In the genomic region with DNA sequence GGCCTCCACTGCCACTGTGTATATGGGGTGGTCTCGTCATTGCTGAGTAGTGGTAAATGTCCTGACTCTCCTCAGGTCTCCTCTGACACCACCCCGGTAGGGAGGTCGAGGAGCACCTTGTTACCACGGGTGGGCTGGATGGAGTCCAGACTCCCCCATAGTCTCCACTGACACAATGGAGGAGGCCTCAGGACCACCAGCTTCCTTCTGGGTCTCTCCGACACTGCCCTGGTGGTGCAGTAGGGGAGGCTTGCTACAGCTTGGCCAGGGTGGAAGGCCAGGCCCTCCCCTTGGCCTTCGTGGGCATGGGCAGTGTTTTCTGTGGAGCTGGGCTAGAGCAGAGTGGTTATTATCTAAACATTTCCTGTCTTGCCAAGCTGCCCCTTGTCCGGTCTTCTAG, we compare ENCODE assay signal across 22 cellular contexts. TPM values are rescaled to one million over a fixed set of nuclear protein-coding genes. Genes with fewer than 3 reads are reported as not detected.
"Had no signal": no experiment of that assay in that cellular context is flagged by ENCODE, and none has a peak within 500 bp of the region (broad histone marks: within the 10 kb centered on the region; RNA-seq: fewer than 3 reads in every experiment).

No MANE protein-coding gene starts in this region.

- H3K4me1 ChIP-seq: SJCRH30 had no signal

- DNase-seq: Kasumi-1, MM.1S, NCI-H1092 treated with DMSO at 0.1 percent for 48 hours, NCI-H1436, NCI-H187, NCI-H2029, NCI-H2081 treated with DMSO at 0.1 percent for 48 hours, NCI-H2171, NCI-H226, NCI-H446, NCI-H510A, NCI-H524 treated with DMSO at 0.1 percent for 48 hours, NCI-H69, NCI-H774, RPMI8226, SHP77 treated with DMSO at 0.1 percent for 48 hours, SJCRH30 had no signal

- H3K27me3 ChIP-seq: SJCRH30 had no signal

- H3K4me3 ChIP-seq: K562, SJCRH30 had no signal

- H3K9ac ChIP-seq: KMS-11 had no signal

- H3K4me1 Mint-ChIP-seq: IgD-negative memory B cell had no signal

- ATAC-seq: K562, SK-N-SH treated with all-trans-retinoic acid at 6 μM for 48 hours had no signal

- H3K36me3 ChIP-seq: SJCRH30 had no signal

- H3K27ac Mint-ChIP-seq: IgD-negative memory B cell had no signal

- H3K27ac ChIP-seq: HL-60, KMS-11, SJCRH30 had no signal

- H3K4me3 Mint-ChIP-seq: IgD-negative memory B cell had no signal

RNA-seq across cellular contexts. Expression of a gene that starts 15.4 kb away (rescaled TPM):
- polyA plus RNA-seq: IgD-negative memory B cell had no signal
